ENCODE assay signal across 2 cellular contexts in the genomic region with DNA sequence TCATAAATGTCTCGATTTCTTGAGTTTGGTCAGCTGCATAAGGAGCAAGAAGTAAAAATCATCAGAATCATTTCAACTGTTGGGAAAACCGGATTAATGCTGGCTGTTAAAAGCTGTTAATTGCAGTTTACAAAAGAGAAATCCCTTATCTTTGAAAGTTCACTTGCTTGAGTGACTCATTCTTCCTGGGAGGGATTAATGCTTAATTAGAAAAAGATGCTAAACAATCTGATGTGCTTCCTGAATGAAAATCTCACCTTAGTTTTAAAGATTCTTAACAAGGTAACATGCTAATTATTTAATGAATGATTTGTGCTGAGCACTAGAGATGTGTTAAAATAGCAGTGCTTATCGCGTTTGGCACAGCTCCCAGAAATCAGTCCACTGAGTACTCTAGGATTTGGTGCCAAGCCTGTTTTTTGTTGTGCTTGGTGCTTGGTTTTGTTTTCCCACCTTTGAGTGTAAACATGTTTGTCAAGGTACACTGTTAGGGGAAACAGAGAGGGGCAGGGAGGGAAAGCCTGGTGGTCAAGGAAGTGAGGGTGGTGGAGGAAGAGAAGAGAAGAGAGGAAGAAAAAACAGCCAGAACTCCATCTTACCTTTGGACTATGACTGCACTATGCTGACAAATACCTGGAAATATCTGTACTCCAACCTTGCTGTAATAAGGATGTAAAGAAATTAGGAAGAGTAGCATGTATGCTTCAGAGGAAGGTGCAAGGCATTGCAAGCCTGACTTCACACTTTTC.
TF ChIP-seq lines count a peak whose summit lies in the region.

No MANE protein-coding gene starts in this region.

TF ChIP-seq in HCT116, 20 proteins besides CTCF, POLR2A, EP300 and RAD21:
- TF ChIP-seq TCF7L2 (IDR thresholded peaks at IDR 0.05; ENCODE audit: borderline replicate concordance, extremely low read depth, insufficient read depth, insufficient read length) (no peak), EZH2 (IDR thresholded peaks at IDR 0.05) (no peak), ZNF274 (IDR thresholded peaks at IDR 0.05; ENCODE audit: low read depth, low read length) (no peak), FOSL1 (IDR thresholded peaks at IDR 0.05; ENCODE audit: low read depth) (0 out of 2 replicates have a peak, but pooled peaks have one; percentile 19)
- TF ChIP-seq, protein P1, sequence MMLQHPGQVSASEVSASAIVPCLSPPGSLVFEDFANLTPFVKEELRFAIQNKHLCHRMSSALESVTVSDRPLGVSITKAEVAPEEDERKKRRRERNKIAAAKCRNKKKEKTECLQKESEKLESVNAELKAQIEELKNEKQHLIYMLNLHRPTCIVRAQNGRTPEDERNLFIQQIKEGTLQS (IDR thresholded peaks at IDR 0.05) = no peak

TF ChIP-seq in H1, 55 proteins besides CTCF, POLR2A, EP300 and RAD21:
- TF ChIP-seq, protein P2, sequence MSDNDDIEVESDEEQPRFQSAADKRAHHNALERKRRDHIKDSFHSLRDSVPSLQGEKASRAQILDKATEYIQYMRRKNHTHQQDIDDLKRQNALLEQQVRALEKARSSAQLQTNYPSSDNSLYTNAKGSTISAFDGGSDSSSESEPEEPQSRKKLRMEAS (IDR thresholded peaks at IDR 0.05) = no peak
- TF ChIP-seq TAF1 (IDR thresholded peaks at IDR 0.05; ENCODE audit: low read depth, low read length) (0 out of 2 replicates have a peak, but pooled peaks have one; percentile 10), POU5F1 (IDR thresholded peaks at IDR 0.05; ENCODE audit: low read depth, low read length) (no peak), YY1 (IDR thresholded peaks at IDR 0.05; ENCODE audit: low read depth, low read length) (no peak), RBBP5 (IDR thresholded peaks at IDR 0.05; ENCODE audit: borderline replicate concordance, low read depth, low read length) (no peak), SIX5 (IDR thresholded peaks at IDR 0.05; ENCODE audit: low read depth, low read length) (no peak), HDAC6 (IDR thresholded peaks at IDR 0.05; ENCODE audit: low read depth, low read length) (no peak), ASH2L (IDR thresholded peaks at IDR 0.05; ENCODE audit: low read length) (peak; percentile 77), HDAC2 (IDR thresholded peaks at IDR 0.05; ENCODE audit: borderline replicate concordance in 1 of 2, low read depth in 2 of 2, low read length in 2 of 2) (no peak), NANOG (IDR thresholded peaks at IDR 0.05; ENCODE audit: insufficient read depth, low read depth, low read length, poor library complexity, severe bottlenecking) (no peak), CEBPB (IDR thresholded peaks at IDR 0.05; ENCODE audit: low read depth, low read length) (no peak), GTF2F1 (IDR thresholded peaks at IDR 0.05; ENCODE audit: borderline replicate concordance, low read depth, low read length) (no peak), CBX8 (IDR thresholded peaks at IDR 0.05; ENCODE audit: borderline replicate concordance, low read depth, low read length) (no peak), SP4 (IDR thresholded peaks at IDR 0.05; ENCODE audit: low read length) (no peak), CBX5 (IDR thresholded peaks at IDR 0.05; ENCODE audit: low read depth, low read length) (no peak), CREB1 (IDR thresholded peaks at IDR 0.05) (no peak)
- TF ChIP-seq, protein P3, sequence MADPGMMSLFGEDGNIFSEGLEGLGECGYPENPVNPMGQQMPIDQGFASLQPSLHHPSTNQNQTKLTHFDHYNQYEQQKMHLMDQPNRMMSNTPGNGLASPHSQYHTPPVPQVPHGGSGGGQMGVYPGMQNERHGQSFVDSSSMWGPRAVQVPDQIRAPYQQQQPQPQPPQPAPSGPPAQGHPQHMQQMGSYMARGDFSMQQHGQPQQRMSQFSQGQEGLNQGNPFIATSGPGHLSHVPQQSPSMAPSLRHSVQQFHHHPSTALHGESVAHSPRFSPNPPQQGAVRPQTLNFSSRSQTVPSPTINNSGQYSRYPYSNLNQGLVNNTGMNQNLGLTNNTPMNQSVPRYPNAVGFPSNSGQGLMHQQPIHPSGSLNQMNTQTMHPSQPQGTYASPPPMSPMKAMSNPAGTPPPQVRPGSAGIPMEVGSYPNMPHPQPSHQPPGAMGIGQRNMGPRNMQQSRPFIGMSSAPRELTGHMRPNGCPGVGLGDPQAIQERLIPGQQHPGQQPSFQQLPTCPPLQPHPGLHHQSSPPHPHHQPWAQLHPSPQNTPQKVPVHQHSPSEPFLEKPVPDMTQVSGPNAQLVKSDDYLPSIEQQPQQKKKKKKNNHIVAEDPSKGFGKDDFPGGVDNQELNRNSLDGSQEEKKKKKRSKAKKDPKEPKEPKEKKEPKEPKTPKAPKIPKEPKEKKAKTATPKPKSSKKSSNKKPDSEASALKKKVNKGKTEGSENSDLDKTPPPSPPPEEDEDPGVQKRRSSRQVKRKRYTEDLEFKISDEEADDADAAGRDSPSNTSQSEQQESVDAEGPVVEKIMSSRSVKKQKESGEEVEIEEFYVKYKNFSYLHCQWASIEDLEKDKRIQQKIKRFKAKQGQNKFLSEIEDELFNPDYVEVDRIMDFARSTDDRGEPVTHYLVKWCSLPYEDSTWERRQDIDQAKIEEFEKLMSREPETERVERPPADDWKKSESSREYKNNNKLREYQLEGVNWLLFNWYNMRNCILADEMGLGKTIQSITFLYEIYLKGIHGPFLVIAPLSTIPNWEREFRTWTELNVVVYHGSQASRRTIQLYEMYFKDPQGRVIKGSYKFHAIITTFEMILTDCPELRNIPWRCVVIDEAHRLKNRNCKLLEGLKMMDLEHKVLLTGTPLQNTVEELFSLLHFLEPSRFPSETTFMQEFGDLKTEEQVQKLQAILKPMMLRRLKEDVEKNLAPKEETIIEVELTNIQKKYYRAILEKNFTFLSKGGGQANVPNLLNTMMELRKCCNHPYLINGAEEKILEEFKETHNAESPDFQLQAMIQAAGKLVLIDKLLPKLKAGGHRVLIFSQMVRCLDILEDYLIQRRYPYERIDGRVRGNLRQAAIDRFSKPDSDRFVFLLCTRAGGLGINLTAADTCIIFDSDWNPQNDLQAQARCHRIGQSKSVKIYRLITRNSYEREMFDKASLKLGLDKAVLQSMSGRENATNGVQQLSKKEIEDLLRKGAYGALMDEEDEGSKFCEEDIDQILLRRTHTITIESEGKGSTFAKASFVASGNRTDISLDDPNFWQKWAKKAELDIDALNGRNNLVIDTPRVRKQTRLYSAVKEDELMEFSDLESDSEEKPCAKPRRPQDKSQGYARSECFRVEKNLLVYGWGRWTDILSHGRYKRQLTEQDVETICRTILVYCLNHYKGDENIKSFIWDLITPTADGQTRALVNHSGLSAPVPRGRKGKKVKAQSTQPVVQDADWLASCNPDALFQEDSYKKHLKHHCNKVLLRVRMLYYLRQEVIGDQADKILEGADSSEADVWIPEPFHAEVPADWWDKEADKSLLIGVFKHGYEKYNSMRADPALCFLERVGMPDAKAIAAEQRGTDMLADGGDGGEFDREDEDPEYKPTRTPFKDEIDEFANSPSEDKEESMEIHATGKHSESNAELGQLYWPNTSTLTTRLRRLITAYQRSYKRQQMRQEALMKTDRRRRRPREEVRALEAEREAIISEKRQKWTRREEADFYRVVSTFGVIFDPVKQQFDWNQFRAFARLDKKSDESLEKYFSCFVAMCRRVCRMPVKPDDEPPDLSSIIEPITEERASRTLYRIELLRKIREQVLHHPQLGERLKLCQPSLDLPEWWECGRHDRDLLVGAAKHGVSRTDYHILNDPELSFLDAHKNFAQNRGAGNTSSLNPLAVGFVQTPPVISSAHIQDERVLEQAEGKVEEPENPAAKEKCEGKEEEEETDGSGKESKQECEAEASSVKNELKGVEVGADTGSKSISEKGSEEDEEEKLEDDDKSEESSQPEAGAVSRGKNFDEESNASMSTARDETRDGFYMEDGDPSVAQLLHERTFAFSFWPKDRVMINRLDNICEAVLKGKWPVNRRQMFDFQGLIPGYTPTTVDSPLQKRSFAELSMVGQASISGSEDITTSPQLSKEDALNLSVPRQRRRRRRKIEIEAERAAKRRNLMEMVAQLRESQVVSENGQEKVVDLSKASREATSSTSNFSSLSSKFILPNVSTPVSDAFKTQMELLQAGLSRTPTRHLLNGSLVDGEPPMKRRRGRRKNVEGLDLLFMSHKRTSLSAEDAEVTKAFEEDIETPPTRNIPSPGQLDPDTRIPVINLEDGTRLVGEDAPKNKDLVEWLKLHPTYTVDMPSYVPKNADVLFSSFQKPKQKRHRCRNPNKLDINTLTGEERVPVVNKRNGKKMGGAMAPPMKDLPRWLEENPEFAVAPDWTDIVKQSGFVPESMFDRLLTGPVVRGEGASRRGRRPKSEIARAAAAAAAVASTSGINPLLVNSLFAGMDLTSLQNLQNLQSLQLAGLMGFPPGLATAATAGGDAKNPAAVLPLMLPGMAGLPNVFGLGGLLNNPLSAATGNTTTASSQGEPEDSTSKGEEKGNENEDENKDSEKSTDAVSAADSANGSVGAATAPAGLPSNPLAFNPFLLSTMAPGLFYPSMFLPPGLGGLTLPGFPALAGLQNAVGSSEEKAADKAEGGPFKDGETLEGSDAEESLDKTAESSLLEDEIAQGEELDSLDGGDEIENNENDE (IDR thresholded peaks at IDR 0.05; ENCODE audit: insufficient replicate concordance, low read length) = no peak
